Comparison of ENCODE assay signal across 8 cellular contexts in genomic region chr1:31065310-31066217, GRCh38. TPM values are rescaled to one million over a fixed set of nuclear protein-coding genes. Genes with fewer than 3 reads are reported as not detected.
DNase-seq lines count a peak whose midpoint lies in the region; ATAC-seq and TF ChIP-seq lines count a peak whose summit lies in the region.

A gene with protein sequence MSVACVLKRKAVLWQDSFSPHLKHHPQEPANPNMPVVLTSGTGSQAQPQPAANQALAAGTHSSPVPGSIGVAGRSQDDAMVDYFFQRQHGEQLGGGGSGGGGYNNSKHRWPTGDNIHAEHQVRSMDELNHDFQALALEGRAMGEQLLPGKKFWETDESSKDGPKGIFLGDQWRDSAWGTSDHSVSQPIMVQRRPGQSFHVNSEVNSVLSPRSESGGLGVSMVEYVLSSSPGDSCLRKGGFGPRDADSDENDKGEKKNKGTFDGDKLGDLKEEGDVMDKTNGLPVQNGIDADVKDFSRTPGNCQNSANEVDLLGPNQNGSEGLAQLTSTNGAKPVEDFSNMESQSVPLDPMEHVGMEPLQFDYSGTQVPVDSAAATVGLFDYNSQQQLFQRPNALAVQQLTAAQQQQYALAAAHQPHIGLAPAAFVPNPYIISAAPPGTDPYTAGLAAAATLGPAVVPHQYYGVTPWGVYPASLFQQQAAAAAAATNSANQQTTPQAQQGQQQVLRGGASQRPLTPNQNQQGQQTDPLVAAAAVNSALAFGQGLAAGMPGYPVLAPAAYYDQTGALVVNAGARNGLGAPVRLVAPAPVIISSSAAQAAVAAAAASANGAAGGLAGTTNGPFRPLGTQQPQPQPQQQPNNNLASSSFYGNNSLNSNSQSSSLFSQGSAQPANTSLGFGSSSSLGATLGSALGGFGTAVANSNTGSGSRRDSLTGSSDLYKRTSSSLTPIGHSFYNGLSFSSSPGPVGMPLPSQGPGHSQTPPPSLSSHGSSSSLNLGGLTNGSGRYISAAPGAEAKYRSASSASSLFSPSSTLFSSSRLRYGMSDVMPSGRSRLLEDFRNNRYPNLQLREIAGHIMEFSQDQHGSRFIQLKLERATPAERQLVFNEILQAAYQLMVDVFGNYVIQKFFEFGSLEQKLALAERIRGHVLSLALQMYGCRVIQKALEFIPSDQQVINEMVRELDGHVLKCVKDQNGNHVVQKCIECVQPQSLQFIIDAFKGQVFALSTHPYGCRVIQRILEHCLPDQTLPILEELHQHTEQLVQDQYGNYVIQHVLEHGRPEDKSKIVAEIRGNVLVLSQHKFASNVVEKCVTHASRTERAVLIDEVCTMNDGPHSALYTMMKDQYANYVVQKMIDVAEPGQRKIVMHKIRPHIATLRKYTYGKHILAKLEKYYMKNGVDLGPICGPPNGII (minus strand): TSS chr1:31065717. CDS start chr1:31059566, 6,151 bp downstream.

- peak within 1 kb of the TSS; percentile 91 to 99 for H3K4me3 ChIP-seq in DND-41 (ENCODE audit: low read depth in 1 of 2, low read length in 2 of 2)
- peak within 1 kb of the TSS; percentile 93 for H3K4me3 ChIP-seq in Karpas-422 (ENCODE audit: low read length)
- peak within 1 kb of the TSS; percentile 97 for H3K4me3 ChIP-seq in naive thymus-derived CD4-positive, alpha-beta T cell (ENCODE audit: low read length)

- H3K9me3 Mint-ChIP-seq in activated T-helper 1 cell treated with anti-CD3 and anti-CD28 coated beads, Interleukin-12 subunit alpha, Interleukin-12 subunit beta, Interleukin-2, Interleukin-4 antibody, amounts not matched to agents 30 ng/mL and 10 ng/mL and 1 ng/mL, durations not matched to agents 14 hours and 24 hours and 36 hours: no peaks in the 10 kb centered on the region
- no peaks in the 10 kb centered on the region for H3K9me3 Mint-ChIP-seq in naive thymus-derived CD4-positive, alpha-beta T cell
- no peaks in the 10 kb centered on the region for H3K9me3 Mint-ChIP-seq in stimulated activated naive B cell treated with anti-CD40 and anti-IgM and Interleukin-4, amounts not matched to agents 10 μg/mL and 1 μg/mL and 100 μg/mL, for 72 hours

- H3K9me3 ChIP-seq in DND-41 (ENCODE audit: insufficient read depth, low read length, severe bottlenecking): no peaks in the 10 kb centered on the region
- H3K9me3 ChIP-seq in Karpas-422 (ENCODE audit: low read length): no peaks in the 10 kb centered on the region
- H3K9me3 ChIP-seq in naive thymus-derived CD4-positive, alpha-beta T cell (ENCODE audit: control insufficient read depth in 2 of 3, low read length in 3 of 3): no peaks in the 10 kb centered on the region

- H3K27ac Mint-ChIP-seq in activated T-helper 1 cell treated with anti-CD3 and anti-CD28 coated beads, Interleukin-12 subunit alpha, Interleukin-12 subunit beta, Interleukin-2, Interleukin-4 antibody, amounts not matched to agents 30 ng/mL and 10 ng/mL and 1 ng/mL, durations not matched to agents 14 hours and 24 hours and 36 hours: peak within 1 kb of the TSS; percentile 98
- H3K27ac Mint-ChIP-seq in naive thymus-derived CD4-positive, alpha-beta T cell: peak within 1 kb of the TSS; percentile 97 to 99 (median 98)
- H3K27ac Mint-ChIP-seq in stimulated activated naive B cell treated with anti-CD40 and anti-IgM and Interleukin-4, amounts not matched to agents 10 μg/mL and 1 μg/mL and 100 μg/mL, for 72 hours: peak within 1 kb of the TSS; percentile 100

- H3K4me2 ChIP-seq in DND-41 (ENCODE audit: insufficient read depth, low read length) (peak within 1 kb of the TSS; percentile 76), Karpas-422 (ENCODE audit: low read depth, low read length, poor library complexity, severe bottlenecking) (peak within 1 kb of the TSS; percentile 83)

- H3K9ac ChIP-seq in DND-41 (ENCODE audit: low read depth, low read length): peak within 1 kb of the TSS; percentile 98
- H3K9ac ChIP-seq in Karpas-422 (ENCODE audit: low read length): peak within 1 kb of the TSS; percentile 96

- H3K27me3 ChIP-seq in DND-41 (ENCODE audit: insufficient read depth, low read length, poor library complexity) (no peaks in the 10 kb centered on the region), Karpas-422 (ENCODE audit: low read length) (no peaks in the 10 kb centered on the region)
- no peaks in the 10 kb centered on the region for H3K27me3 ChIP-seq in naive thymus-derived CD4-positive, alpha-beta T cell (ENCODE audit: control insufficient read depth in 2 of 2, insufficient read depth in 2 of 2, low read length in 2 of 2)

- CTCF ChIA-PET in naive thymus-derived CD4-positive, alpha-beta T cell (lab: Charles Lee): interaction anchor here (0.7 to 1.0 kb wide), 2 partner anchors 15 to 44 kb away, joined by 3 read pairs; no protein-coding TSS in a partner anchor

- H3K4me3 Mint-ChIP-seq in activated T-helper 1 cell treated with anti-CD3 and anti-CD28 coated beads, Interleukin-12 subunit alpha, Interleukin-12 subunit beta, Interleukin-2, Interleukin-4 antibody, amounts not matched to agents 30 ng/mL and 10 ng/mL and 1 ng/mL, durations not matched to agents 14 hours and 24 hours and 36 hours: peak within 1 kb of the TSS; percentile 99
- peak within 1 kb of the TSS; percentile 96 to 100 (median 98) for H3K4me3 Mint-ChIP-seq in naive thymus-derived CD4-positive, alpha-beta T cell
- H3K4me3 Mint-ChIP-seq in stimulated activated naive B cell treated with anti-CD40 and anti-IgM and Interleukin-4, amounts not matched to agents 10 μg/mL and 1 μg/mL and 100 μg/mL, for 72 hours: peak within 1 kb of the TSS; percentile 94 to 99

- H3K36me3 Mint-ChIP-seq in activated T-helper 1 cell treated with anti-CD3 and anti-CD28 coated beads, Interleukin-12 subunit alpha, Interleukin-12 subunit beta, Interleukin-2, Interleukin-4 antibody, amounts not matched to agents 30 ng/mL and 10 ng/mL and 1 ng/mL, durations not matched to agents 14 hours and 24 hours and 36 hours (ENCODE audit: low read depth): peaks cover 15% of the 10 kb centered on the region
- H3K36me3 Mint-ChIP-seq in naive thymus-derived CD4-positive, alpha-beta T cell: peaks cover 0 to 8% (median 0%) of the 10 kb centered on the region in 5 donors
- peaks cover 18 to 24% of the 10 kb centered on the region in 2 donors for H3K36me3 Mint-ChIP-seq in stimulated activated naive B cell treated with anti-CD40 and anti-IgM and Interleukin-4, amounts not matched to agents 10 μg/mL and 1 μg/mL and 100 μg/mL, for 72 hours

- no peaks in the 10 kb centered on the region for H3K27me3 Mint-ChIP-seq in activated T-helper 1 cell treated with anti-CD3 and anti-CD28 coated beads, Interleukin-12 subunit alpha, Interleukin-12 subunit beta, Interleukin-2, Interleukin-4 antibody, amounts not matched to agents 30 ng/mL and 10 ng/mL and 1 ng/mL, durations not matched to agents 14 hours and 24 hours and 36 hours (ENCODE audit: insufficient read depth)
- no peaks in the 10 kb centered on the region for H3K27me3 Mint-ChIP-seq in naive thymus-derived CD4-positive, alpha-beta T cell
- H3K27me3 Mint-ChIP-seq in stimulated activated naive B cell treated with anti-CD40 and anti-IgM and Interleukin-4, amounts not matched to agents 10 μg/mL and 1 μg/mL and 100 μg/mL, for 72 hours: no peaks in the 10 kb centered on the region

- H3K4me1 Mint-ChIP-seq in activated T-helper 1 cell treated with anti-CD3 and anti-CD28 coated beads, Interleukin-12 subunit alpha, Interleukin-12 subunit beta, Interleukin-2, Interleukin-4 antibody, amounts not matched to agents 30 ng/mL and 10 ng/mL and 1 ng/mL, durations not matched to agents 14 hours and 24 hours and 36 hours (ENCODE audit: low read depth): peaks cover 35% of the 10 kb centered on the region
- H3K4me1 Mint-ChIP-seq in naive thymus-derived CD4-positive, alpha-beta T cell: peaks cover 20 to 38% (median 29%) of the 10 kb centered on the region in 7 donors
- H3K4me1 Mint-ChIP-seq in stimulated activated naive B cell treated with anti-CD40 and anti-IgM and Interleukin-4, amounts not matched to agents 10 μg/mL and 1 μg/mL and 100 μg/mL, for 72 hours: peaks cover 7 to 20% of the 10 kb centered on the region in 2 donors

- peak within 1 kb of the TSS; percentile 94 for H2AFZ ChIP-seq in DND-41 (ENCODE audit: low read depth, low read length)
- peak within 1 kb of the TSS; percentile 99 for H2AFZ ChIP-seq in Karpas-422 (ENCODE audit: low read length)

- peak; percentile 94 for ATAC-seq in DND-41 (ENCODE audit: insufficient read depth, low read depth)
- peak; percentile 92 for ATAC-seq in GM21825 (IDR thresholded peaks at IDR 0.05; ENCODE audit: unreplicated experiment)
- ATAC-seq in naive thymus-derived CD4-positive, alpha-beta T cell: peak; percentile 99
- peak; percentile 97 for ATAC-seq in stimulated activated naive B cell treated with anti-CD40 and anti-IgM and Interleukin-4, amounts not matched to agents 10 μg/mL and 1 μg/mL and 100 μg/mL, for 72 hours (replicated peaks)

- peak within 1 kb of the TSS; percentile 98 for H3K27ac ChIP-seq in DND-41 (ENCODE audit: low read length)
- H3K27ac ChIP-seq in Karpas-422 (ENCODE audit: low read length): peak within 1 kb of the TSS; percentile 89
- peak within 1 kb of the TSS; percentile 95 for H3K27ac ChIP-seq in naive thymus-derived CD4-positive, alpha-beta T cell (ENCODE audit: low read depth, low read length)

- DNase-seq in DND-41 (peak; percentile 99), Karpas-422 (peak; percentile 99), RKO (ENCODE audit: low spot score) (peak; percentile 97), fibroblast of gingiva (ENCODE audit: low read depth) (peak; percentile 97)
- peak; percentile 97 for DNase-seq in activated T-helper 1 cell treated with anti-CD3 and anti-CD28 coated beads, Interleukin-12 subunit alpha, Interleukin-12 subunit beta, Interleukin-2, Interleukin-4 antibody, amounts not matched to agents 30 ng/mL and 10 ng/mL and 1 ng/mL, durations not matched to agents 14 hours and 24 hours and 36 hours (ENCODE audit: low spot score)
- DNase-seq in naive thymus-derived CD4-positive, alpha-beta T cell: peak; percentile 95 to 99 (median 97)
- DNase-seq in stimulated activated naive B cell treated with anti-CD40 and anti-IgM and Interleukin-4, amounts not matched to agents 10 μg/mL and 1 μg/mL and 100 μg/mL, for 72 hours: peak; percentile 99

- H3K79me2 ChIP-seq in DND-41 (ENCODE audit: insufficient read depth, low read length) (peaks cover 50% of the 10 kb centered on the region), Karpas-422 (ENCODE audit: low read length) (peaks cover 49% of the 10 kb centered on the region)

- intact Hi-C loops in activated T-helper 1 cell treated with anti-CD3 and anti-CD28 coated beads, Interleukin-12 subunit alpha, Interleukin-12 subunit beta, Interleukin-2, Interleukin-4 antibody, amounts not matched to agents 30 ng/mL and 10 ng/mL and 1 ng/mL, durations not matched to agents 14 hours and 24 hours and 36 hours (cut with micrococcal nuclease): loop anchor here (1.0 to 10.0 kb wide), 6 partner anchors 11 to 719 kb away; partner anchors contain the start of genes PEF1, SNRNP40 and ZCCHC17
- intact Hi-C loops in naive thymus-derived CD4-positive, alpha-beta T cell (cut with micrococcal nuclease): loop anchor here (1.0 to 10.0 kb wide), 15 partner anchors 51 to 1881 kb away; partner anchors contain the start of genes PEF1 (in 2 of the 2), PTP4A2 (in 2 of the 2), BSDC1 (in 1 of the 2) and LAPTM5 (in 1 of the 2)

- POLR2A ChIA-PET in naive thymus-derived CD4-positive, alpha-beta T cell (lab: Charles Lee): interaction anchor here (1.4 kb wide), 1 partner anchor 1884 kb away, joined by 3 read pairs; the partner anchor contains the start of gene SRSF4

- H4K20me1 ChIP-seq in DND-41 (ENCODE audit: insufficient read depth, low read length) (peaks cover 37% of the 10 kb centered on the region), Karpas-422 (ENCODE audit: insufficient read depth, low read depth, low read length) (peaks cover 33% of the 10 kb centered on the region; the same call in 1 of the 2 replicates)

- TF ChIP-seq CTCF in DND-41 (IDR thresholded peaks at IDR 0.05; ENCODE audit: borderline replicate concordance, extremely low read depth, low read length, poor library complexity, severe bottlenecking): no peak

- H3K36me3 ChIP-seq in DND-41 (ENCODE audit: insufficient read depth, low read length): peaks cover 7% of the 10 kb centered on the region
- H3K36me3 ChIP-seq in Karpas-422 (ENCODE audit: insufficient read depth, low read length): peaks cover 11% of the 10 kb centered on the region; the same call in 1 of the 2 replicates
- no peaks in the 10 kb centered on the region for H3K36me3 ChIP-seq in naive thymus-derived CD4-positive, alpha-beta T cell (ENCODE audit: control insufficient read depth in 2 of 3, insufficient read depth in 3 of 3, low read length in 3 of 3)

- H3K4me1 ChIP-seq in DND-41 (ENCODE audit: insufficient read depth, low read length): peaks cover 31% of the 10 kb centered on the region
- peaks cover 20% of the 10 kb centered on the region for H3K4me1 ChIP-seq in Karpas-422 (ENCODE audit: low read length)
- peaks cover 10 to 18% of the 10 kb centered on the region in 2 donors for H3K4me1 ChIP-seq in naive thymus-derived CD4-positive, alpha-beta T cell (ENCODE audit: control insufficient read depth in 2 of 2, insufficient read depth in 2 of 2, low read length in 2 of 2)

- H3K9me2 ChIP-seq in Karpas-422 (replicated peaks; ENCODE audit: insufficient read depth, low read length): no peaks in the 10 kb centered on the region

RNA-seq across cellular contexts. Expression of the gene that starts here (rescaled TPM):
- total RNA-seq in Karpas-422 (2014; rRNA removed; shearing (Covaris generic); ENCODE audit: low replicate concordance): 64.0 and 96.2 TPM in 2 replicates
- total RNA-seq in activated T-helper 1 cell treated with anti-CD3 and anti-CD28 coated beads, Interleukin-12 subunit alpha, Interleukin-12 subunit beta, Interleukin-2, Interleukin-4 antibody, amounts not matched to agents 30 ng/mL and 10 ng/mL and 1 ng/mL, durations not matched to agents 14 hours and 24 hours and 36 hours: 130 and 132 TPM in 2 replicates
- 100 to 1,000 TPM; 114 to 226 (median 174) TPM for total RNA-seq in naive thymus-derived CD4-positive, alpha-beta T cell
- 100 to 1,000 TPM; 123 to 146 TPM for polyA plus RNA-seq in naive thymus-derived CD4-positive, alpha-beta T cell

Comparison
In these comparisons a context has a peak if more than half of its experiments do, and no peak if none do; other contexts are left out.
1. Peak in every context shown above with its lines: DNase-seq, ATAC-seq, H3K4me3 ChIP-seq and H3K27ac ChIP-seq.